18 cellular contexts compared by ENCODE assay signal in genomic region chr2:174282449-174282848, GRCh38. TPM values are rescaled to one million over a fixed set of nuclear protein-coding genes. Genes with fewer than 3 reads are reported as not detected.
DNase-seq lines count a peak whose midpoint lies in the region; ATAC-seq and TF ChIP-seq lines count a peak whose summit lies in the region.
"Had no signal": no experiment of that assay in that cellular context is flagged by ENCODE, and none has a peak within 500 bp of the region (broad histone marks: within the 10 kb centered on the region; RNA-seq: fewer than 3 reads in every experiment).

No MANE protein-coding gene starts in this region.

- no peaks in the 10 kb centered on the region for H3K4me1 ChIP-seq in OCI-LY7 (ENCODE audit: insufficient read depth, low read length, poor library complexity, severe bottlenecking)
- H3K4me1 ChIP-seq: Peyer's patch had no signal

- H4K20me1 ChIP-seq in OCI-LY7 (ENCODE audit: insufficient read depth, low read length), result no peaks in the 10 kb centered on the region

- POLR2A ChIA-PET in OCI-LY7 (lab: Charles Lee), result interaction anchor here (0.9 to 1.7 kb wide), 2 partner anchors 12 to 34 kb away, joined by 4 read pairs; partner anchors contain the start of gene OLA1

- intact Hi-C loops in OCI-LY7 (cut with micrococcal nuclease; ENCODE audit: unreplicated experiment), result no loop called here

- CTCF ChIA-PET in OCI-LY7 (lab: Charles Lee; ENCODE audit: unreplicated experiment), result no interaction called here

- peak; percentile 91 for DNase-seq in CD1c-positive myeloid dendritic cell (ENCODE audit: extremely low spot score)
- DNase-seq in NCI-H2227 (lab: John Stamatoyannopoulos, UW; ENCODE audit: unreplicated experiment), result peak; percentile 58
- DNase-seq in SIG-M5 treated with dmso at 0.1 percent for 504 hours (lab: John Stamatoyannopoulos, UW; ENCODE audit: unreplicated experiment), result peak; percentile 59
- peak; percentile 33 for DNase-seq in medulla oblongata (ENCODE audit: extremely low spot score)
- no peak for DNase-seq in OCI-LY7 (ENCODE audit: low spot score)
- DNase-seq: CD4-positive, alpha-beta memory T cell; NCI-H1092; NCI-H1694; NCI-H2081 treated with DMSO at 0.1 percent for 48 hours; NCI-H510A treated with DMSO at 0.1 percent for 48 hours; NCI-H82; Peyer's patch; T-helper 1 cell had no signal

- no peak overlapping the region for H3K4me2 ChIP-seq in OCI-LY7 (ENCODE audit: low read length)
- H3K4me2 ChIP-seq: GM23338 had no signal

- no peaks in the 10 kb centered on the region for H3K9me3 ChIP-seq in OCI-LY7 (ENCODE audit: low read length)
- H3K9me3 ChIP-seq: Peyer's patch had no signal

- H3K36me3 ChIP-seq in OCI-LY7 (ENCODE audit: insufficient read depth, low read length), result no peaks in the 10 kb centered on the region
- H3K36me3 ChIP-seq: Peyer's patch had no signal

- no peak overlapping the region for H3K4me3 ChIP-seq in OCI-LY7 (ENCODE audit: low read depth, low read length, poor library complexity, severe bottlenecking)
- H3K4me3 ChIP-seq: GM12878, GM23338, Peyer's patch had no signal

- TF ChIP-seq CTCF in OCI-LY7 (conservative IDR thresholded peaks at IDR 0.05; ENCODE audit: low read length), result no peak

- no peak overlapping the region for H3K27ac ChIP-seq in OCI-LY7 (ENCODE audit: low read depth, low read length, poor library complexity, severe bottlenecking)
- H3K27ac ChIP-seq: Peyer's patch had no signal

- no peaks in the 10 kb centered on the region for H3K79me2 ChIP-seq in OCI-LY7 (ENCODE audit: insufficient read depth, low read depth, low read length)

- H3K9me2 ChIP-seq in OCI-LY7 (ENCODE audit: insufficient read depth, low read length), result no peaks in the 10 kb centered on the region

- no TSS peak for BruUV-seq in OCI-LY7 (replicated peaks; lab: Mats Ljungman, UMichigan)

- ATAC-seq in GM21576 (IDR thresholded peaks at IDR 0.05; ENCODE audit: unreplicated experiment) (no peak), HG03095 (IDR thresholded peaks at IDR 0.05; ENCODE audit: unreplicated experiment) (no peak)
- ATAC-seq: GM12878, GM23338, HCT116 had no signal

- H2AFZ ChIP-seq in OCI-LY7 (ENCODE audit: low read length), result no peak overlapping the region
- H2AFZ ChIP-seq: GM23338 had no signal

RNA-seq across cellular contexts. Expression of gene OLA1, which starts 34.1 kb away (rescaled TPM):
- 66.0 and 69.5 TPM in 2 replicates for total RNA-seq in OCI-LY7 (2014; rRNA removed; shearing (Covaris generic))
- 107 and 116 TPM in 2 replicates for total RNA-seq in OCI-LY7 (2022)

RNA-seq across cellular contexts. Expression of gene SP9, which starts 52.3 kb away (rescaled TPM):
- total RNA-seq in OCI-LY7 (2014; rRNA removed; shearing (Covaris generic)), result not detected in 2 replicates
- total RNA-seq in OCI-LY7 (2022), result not detected in 2 replicates
- total RNA-seq: CD4-positive, alpha-beta memory T cell; GM12878; Peyer's patch had no signal
